ENCODE assay signal across 15 cellular contexts in genomic region chr20:50850721-50851286, GRCh38. TPM values are rescaled to one million over a fixed set of nuclear protein-coding genes. Genes with fewer than 3 reads are reported as not detected.
DNase-seq lines count a peak whose midpoint lies in the region; ATAC-seq, FAIRE-seq and TF ChIP-seq lines count a peak whose summit lies in the region.
"Had no signal": no experiment of that assay in that cellular context is flagged by ENCODE, and none has a peak within 500 bp of the region (broad histone marks: within the 10 kb centered on the region; RNA-seq: fewer than 3 reads in every experiment).

No MANE protein-coding gene starts in this region.

- H3K9me3 Mint-ChIP-seq in activated T-cell treated with anti-CD3 and anti-CD28 coated beads, Interleukin-2, amount 50 U/mL, for 24 hours, result no peaks in the 10 kb centered on the region
- H3K9me3 Mint-ChIP-seq in endodermal cell, result no peaks in the 10 kb centered on the region
- H3K9me3 Mint-ChIP-seq in CD4-positive, alpha-beta T cell, result no peaks in the 10 kb centered on the region
- no peaks in the 10 kb centered on the region for H3K9me3 Mint-ChIP-seq in HFFc6

- no peaks in the 10 kb centered on the region for H3F3A ChIP-seq in SK-N-SH (replicated peaks; ENCODE audit: insufficient read depth)

- no peak for FAIRE-seq in small intestine (lab: Jason Lieb, UNC)

- peaks cover 7% of the 10 kb centered on the region for H3K36me3 Mint-ChIP-seq in activated T-cell treated with anti-CD3 and anti-CD28 coated beads, Interleukin-2, amount 50 U/mL, for 24 hours (ENCODE audit: low read depth)
- H3K36me3 Mint-ChIP-seq in endodermal cell (ENCODE audit: low read depth), result no peaks in the 10 kb centered on the region
- peaks cover 16% of the 10 kb centered on the region for H3K36me3 Mint-ChIP-seq in CD4-positive, alpha-beta T cell (ENCODE audit: low read depth)
- H3K36me3 Mint-ChIP-seq in HFFc6 (ENCODE audit: low read depth), result no peaks in the 10 kb centered on the region

- no peak for DNase-seq in activated T-cell treated with anti-CD3 and anti-CD28 coated beads, Interleukin-2, amount 50 U/mL, for 24 hours
- DNase-seq in activated T-cell treated with anti-CD3 and anti-CD28 coated beads, Interleukin-2, amount 50 U/mL, for 1 hour, result no peak
- peak; percentile 84 for DNase-seq in endodermal cell
- peak; percentile 43 for DNase-seq in small intestine
- no peak for DNase-seq in SK-N-SH
- DNase-seq in CD4-positive, alpha-beta T cell, result no peak
- DNase-seq in HFFc6, result no peak
- DNase-seq: activated gamma-delta T cell, hippocampal formation, left lung, NCI-H1930, psoas muscle, substantia nigra, T-helper 9 cell had no signal

- H3K9me3 ChIP-seq in OCI-LY3 (ENCODE audit: insufficient read depth, low read length) (no peaks in the 10 kb centered on the region), endodermal cell (ENCODE audit: control insufficient read depth, low read length) (no peaks in the 10 kb centered on the region), small intestine (ENCODE audit: control insufficient read depth, low read depth) (no peaks in the 10 kb centered on the region), SK-N-SH (no peaks in the 10 kb centered on the region)
- no peaks in the 10 kb centered on the region for H3K9me3 ChIP-seq in CD4-positive, alpha-beta T cell (ENCODE audit: control insufficient read depth, low read length)
- H3K9me3 ChIP-seq: left lung, psoas muscle had no signal

- WGBS in endodermal cell (ENCODE audit: insufficient coverage in 1 of 2, insufficient read length in 1 of 2), 2 experiments, result 61 to 100% methylated on average over 1 to 12 of the region's 13 CpGs
- WGBS in small intestine, 3 donors, result 20 to 43% (median 30%) methylated on average over 10 to 13 of the region's 13 CpGs
- 79% methylated on average over 13 of the region's 13 CpGs for WGBS in SK-N-SH (ENCODE audit: low lambda C conversion rate)

- CTCF ChIA-PET in SK-N-SH (lab: Yijun Ruan, JAX), result interaction anchor here (1.3 kb wide), 1 partner anchor 32 kb away, joined by 3 read pairs; no protein-coding TSS in a partner anchor
- CTCF ChIA-PET in CD4-positive, alpha-beta T cell (lab: Charles Lee), result no interaction called here

- H3K9ac ChIP-seq in OCI-LY3 (ENCODE audit: low read length) (peak overlapping the region; percentile 15; the same call in 1 of the 2 replicates), endodermal cell (ENCODE audit: extremely low read depth, low read length, poor library complexity, severe bottlenecking) (no peak overlapping the region), SK-N-SH (no peak overlapping the region)

- POLR2A ChIA-PET in SK-N-SH (lab: Yijun Ruan, JAX), result no interaction called here
- POLR2A ChIA-PET in CD4-positive, alpha-beta T cell (lab: Charles Lee), result no interaction called here

- H3K4me2 ChIP-seq in OCI-LY3 (ENCODE audit: low read length) (peak overlapping the region; percentile 20), SK-N-SH (no peak overlapping the region)

- TF ChIP-seq RAD21 in SK-N-SH (IDR thresholded peaks at IDR 0.05; ENCODE audit: low read length), result no peak

- H3K4me3 Mint-ChIP-seq in activated T-cell treated with anti-CD3 and anti-CD28 coated beads, Interleukin-2, amount 50 U/mL, for 24 hours, result no peak overlapping the region
- no peak overlapping the region for H3K4me3 Mint-ChIP-seq in endodermal cell
- no peak overlapping the region for H3K4me3 Mint-ChIP-seq in CD4-positive, alpha-beta T cell
- H3K4me3 Mint-ChIP-seq in HFFc6, result no peak overlapping the region

- H3K4me1 ChIP-seq in OCI-LY3 (ENCODE audit: low read length) (peaks cover 31% of the 10 kb centered on the region), endodermal cell (ENCODE audit: control insufficient read depth, insufficient read depth, low read length) (peaks cover 5% of the 10 kb centered on the region), small intestine (ENCODE audit: control insufficient read depth in 2 of 2, insufficient read depth in 1 of 2, low read depth in 1 of 2, low read length in 1 of 2) (peaks cover 0 to 3% of the 10 kb centered on the region in 2 donors), SK-N-SH (ENCODE audit: control insufficient read depth in 1 of 2, insufficient read depth in 2 of 2, low read depth in 1 of 2, low read length in 1 of 2) (peaks cover 0 to 30% of the 10 kb centered on the region in 2 experiments; a peak in 2 of 4 replicates)

- peaks cover 13% of the 10 kb centered on the region for H3K4me1 Mint-ChIP-seq in activated T-cell treated with anti-CD3 and anti-CD28 coated beads, Interleukin-2, amount 50 U/mL, for 24 hours (ENCODE audit: low read depth)
- H3K4me1 Mint-ChIP-seq in endodermal cell (peaks cover 24% of the 10 kb centered on the region), HFFc6 (ENCODE audit: low read depth) (peaks cover 16% of the 10 kb centered on the region)
- no peaks in the 10 kb centered on the region for H3K4me1 Mint-ChIP-seq in CD4-positive, alpha-beta T cell (ENCODE audit: low read depth)

- TF ChIP-seq CTCF in OCI-LY3 (IDR thresholded peaks at IDR 0.05; ENCODE audit: low read depth, low read length) (0 out of 2 replicates have a peak, but pooled peaks have one; percentile 10), endodermal cell (conservative IDR thresholded peaks at IDR 0.05) (peak; percentile 14), SK-N-SH (IDR thresholded peaks at IDR 0.05) (no peak), HFFc6 (IDR thresholded peaks at IDR 0.05) (no peak)
- no peak for TF ChIP-seq CTCF in CD4-positive, alpha-beta T cell (IDR thresholded peaks at IDR 0.05)

- H3K9me2 ChIP-seq in SK-N-SH, result no peaks in the 10 kb centered on the region

- no peak for TF ChIP-seq EP300 in SK-N-SH (IDR thresholded peaks at IDR 0.05; ENCODE audit: borderline replicate concordance in 1 of 2, low read depth in 1 of 2, low read length in 1 of 2)

- no peak for ATAC-seq in CD4-positive, alpha-beta T cell (ENCODE audit: poor library complexity)
- ATAC-seq: left lung, psoas muscle had no signal

- no peaks in the 10 kb centered on the region for H3K79me2 ChIP-seq in OCI-LY3 (ENCODE audit: low read length)
- no peaks in the 10 kb centered on the region for H3K79me2 ChIP-seq in SK-N-SH (ENCODE audit: insufficient read depth)

- intact Hi-C loops in CD4-positive, alpha-beta T cell (cut with DNase I, micrococcal nuclease), result no loop called here

- H3K4me3 ChIP-seq in OCI-LY3 (ENCODE audit: low read length) (no peak overlapping the region), endodermal cell (ENCODE audit: low read length) (no peak overlapping the region), small intestine (ENCODE audit: low read depth in 1 of 2, low read length in 2 of 2) (no peak overlapping the region), SK-N-SH (ENCODE audit: low read depth in 2 of 2, low read length in 1 of 2) (no peak overlapping the region)
- H3K4me3 ChIP-seq: left lung, psoas muscle had no signal

- H3K36me3 ChIP-seq in OCI-LY3 (replicated peaks; ENCODE audit: low read depth, low read length) (no peaks in the 10 kb centered on the region), endodermal cell (ENCODE audit: control insufficient read depth, insufficient read depth, low read length) (no peaks in the 10 kb centered on the region), small intestine (ENCODE audit: control insufficient read depth in 2 of 2, insufficient read depth in 2 of 2, low read length in 2 of 2) (no peaks in the 10 kb centered on the region), SK-N-SH (replicated peaks in 1 of 2; ENCODE audit: control insufficient read depth in 1 of 2, insufficient read depth in 2 of 2, low read length in 1 of 2) (no peaks in the 10 kb centered on the region)
- H3K36me3 ChIP-seq: left lung had no signal

- H3K27me3 Mint-ChIP-seq in activated T-cell treated with anti-CD3 and anti-CD28 coated beads, Interleukin-2, amount 50 U/mL, for 24 hours, result no peaks in the 10 kb centered on the region
- H3K27me3 Mint-ChIP-seq in endodermal cell (ENCODE audit: insufficient read depth), result no peaks in the 10 kb centered on the region
- no peaks in the 10 kb centered on the region for H3K27me3 Mint-ChIP-seq in CD4-positive, alpha-beta T cell
- H3K27me3 Mint-ChIP-seq in HFFc6 (ENCODE audit: insufficient read depth), result peaks cover 4% of the 10 kb centered on the region

- H2AFZ ChIP-seq in OCI-LY3 (ENCODE audit: low read depth, low read length) (no peak overlapping the region), SK-N-SH (ENCODE audit: low read depth) (no peak overlapping the region)

- H3K27me3 ChIP-seq in OCI-LY3 (ENCODE audit: low read depth, low read length) (no peaks in the 10 kb centered on the region), endodermal cell (ENCODE audit: control insufficient read depth, insufficient read depth, low read length, poor library complexity, severe bottlenecking) (no peaks in the 10 kb centered on the region), small intestine (ENCODE audit: control insufficient read depth in 2 of 2, insufficient read depth in 2 of 2, low read length in 2 of 2) (no peaks in the 10 kb centered on the region), SK-N-SH (ENCODE audit: insufficient read depth) (no peaks in the 10 kb centered on the region)
- no peaks in the 10 kb centered on the region for H3K27me3 ChIP-seq in CD4-positive, alpha-beta T cell (ENCODE audit: control insufficient read depth, insufficient read depth, low read length)

- peak overlapping the region; percentile 10 for H3K27ac Mint-ChIP-seq in activated T-cell treated with anti-CD3 and anti-CD28 coated beads, Interleukin-2, amount 50 U/mL, for 24 hours
- no peak overlapping the region for H3K27ac Mint-ChIP-seq in endodermal cell
- no peak overlapping the region for H3K27ac Mint-ChIP-seq in CD4-positive, alpha-beta T cell
- no peak overlapping the region for H3K27ac Mint-ChIP-seq in HFFc6

- no peak overlapping the region for H3K27ac ChIP-seq in OCI-LY3 (ENCODE audit: low read length)
- no peak overlapping the region for H3K27ac ChIP-seq in endodermal cell (ENCODE audit: low read depth, low read length)
- no peak overlapping the region for H3K27ac ChIP-seq in small intestine (ENCODE audit: low read depth in 1 of 2, low read length in 1 of 2)
- H3K27ac ChIP-seq in SK-N-SH (ENCODE audit: low read depth in 2 of 2, low read length in 1 of 2), result no peak overlapping the region
- H3K27ac ChIP-seq in CD4-positive, alpha-beta T cell (ENCODE audit: low read depth, low read length), result no peak overlapping the region
- H3K27ac ChIP-seq: left lung, psoas muscle had no signal

- no peaks in the 10 kb centered on the region for H4K20me1 ChIP-seq in OCI-LY3 (ENCODE audit: insufficient read depth, low read length)
- H4K20me1 ChIP-seq in SK-N-SH (ENCODE audit: insufficient read depth), result no peaks in the 10 kb centered on the region

TF ChIP-seq in SK-N-SH, 30 proteins besides CTCF, POLR2A, EP300 and RAD21 (continues in another document):
- TF ChIP-seq ELF1 (IDR thresholded peaks at IDR 0.05) (no peak), FOXJ3 (CRISPR knock-in tag; IDR thresholded peaks at IDR 0.05) (no peak)

RNA-seq across cellular contexts. Expression of gene BCAS4, which starts 55.9 kb away (rescaled TPM):
- 10 to 100 TPM in 1 of 2 donors, 1 to 10 TPM in 1; 9.5 to 25.2 TPM for total RNA-seq in endodermal cell
- 10.0 TPM for polyA plus RNA-seq in endodermal cell (2013, experiment 1 of 2)
- polyA plus RNA-seq in endodermal cell (2013, experiment 2 of 2), result 10.5 TPM
- 1 to 10 TPM in 2 of 3 donors, under 1 TPM in 1; 0.45 to 1.7 (median 1.4) TPM for polyA plus RNA-seq in small intestine
- polyA plus RNA-seq in SK-N-SH (2012; rRNA removed), result 23.3 and 43.8 TPM in 2 replicates
- polyA plus RNA-seq in SK-N-SH (2012; cell fraction: cytosol; rRNA removed), result 22.2 and 30.8 TPM in 2 replicates
- polyA plus RNA-seq in SK-N-SH (2012; cell fraction: nucleus; rRNA removed), result 17.8 and 20.9 TPM in 2 replicates
- 10 to 100 TPM; 19.0 to 20.9 TPM for total RNA-seq in CD4-positive, alpha-beta T cell
- 10 to 100 TPM; 19.8 to 23.5 (median 21.7) TPM for total RNA-seq in HFFc6 (2021; fragmentation: NEBNext Ultra II Directional; extraction: Animal tissue kit (Norgen Biotek cat#: 25700))

Comparison
In these comparisons a context has a peak if more than half of its experiments do, and no peak if none do; other contexts are left out.
1. DNase-seq: peak in endodermal cell (single experiment) and small intestine (single experiment); none in activated T-cell treated with anti-CD3 and anti-CD28 coated beads, Interleukin-2, amount 50 U/mL, for 24 hours (single experiment), activated T-cell treated with anti-CD3 and anti-CD28 coated beads, Interleukin-2, amount 50 U/mL, for 1 hour (single experiment), SK-N-SH (single experiment), CD4-positive, alpha-beta T cell (0 of 10) and HFFc6 (single experiment).
2. CTCF ChIP-seq: peak in OCI-LY3 (single experiment) and endodermal cell (single experiment); none in SK-N-SH (single experiment), CD4-positive, alpha-beta T cell (single experiment) and HFFc6 (single experiment).